ENCODE assay signal across 26 cellular contexts in genomic region chr4:27059446-27059845, GRCh38.
"Had no signal": no experiment of that assay in that cellular context is flagged by ENCODE, and none has a peak within 500 bp of the region (broad histone marks: within the 10 kb centered on the region; RNA-seq: fewer than 3 reads in every experiment).

No MANE protein-coding gene starts in this region.

- H3K27me3 ChIP-seq: brain microvascular endothelial cell had no signal

- H3K4me3 Mint-ChIP-seq: activated CD4-positive, alpha-beta T cell treated with anti-CD3 and anti-CD28 coated beads, Interleukin-2, amount 10 ng/mL, durations not matched to agents 7 days and 5 days; activated CD8-positive, alpha-beta T cell treated with anti-CD3 and anti-CD28 coated beads for 36 hours; activated naive CD8-positive, alpha-beta T cell; activated T-cell treated with anti-CD3 and anti-CD28 coated beads, Interleukin-2, amount 50 U/mL, for 4 hours; activated T-helper 17 cell treated with anti-CD3 and anti-CD28 coated beads, Interleukin-2, amount 50 U/mL, for 72 hours; effector memory CD8-positive, alpha-beta T cell; WTC11 had no signal

- H3K9me3 Mint-ChIP-seq: activated CD4-positive, alpha-beta T cell treated with anti-CD3 and anti-CD28 coated beads, Interleukin-2, amount 10 ng/mL, durations not matched to agents 7 days and 5 days; activated CD8-positive, alpha-beta T cell treated with anti-CD3 and anti-CD28 coated beads for 36 hours; activated T-cell treated with anti-CD3 and anti-CD28 coated beads, Interleukin-2, amount 50 U/mL, for 4 hours; activated T-helper 17 cell treated with anti-CD3 and anti-CD28 coated beads, Interleukin-2, amount 50 U/mL, for 72 hours; effector memory CD8-positive, alpha-beta T cell; WTC11 had no signal

- H3K36me3 ChIP-seq: brain microvascular endothelial cell had no signal

- H3K27ac Mint-ChIP-seq: activated CD4-positive, alpha-beta T cell treated with anti-CD3 and anti-CD28 coated beads, Interleukin-2, amount 10 ng/mL, durations not matched to agents 7 days and 5 days; activated CD8-positive, alpha-beta T cell treated with anti-CD3 and anti-CD28 coated beads for 36 hours; activated naive CD8-positive, alpha-beta T cell; activated T-helper 17 cell treated with anti-CD3 and anti-CD28 coated beads, Interleukin-2, amount 50 U/mL, for 72 hours; effector memory CD8-positive, alpha-beta T cell; WTC11 had no signal

- H3K4me1 Mint-ChIP-seq: activated CD4-positive, alpha-beta T cell treated with anti-CD3 and anti-CD28 coated beads, Interleukin-2, amount 10 ng/mL, durations not matched to agents 7 days and 5 days; activated T-helper 17 cell treated with anti-CD3 and anti-CD28 coated beads, Interleukin-2, amount 50 U/mL, for 72 hours had no signal

- DNase-seq: activated CD4-positive, alpha-beta T cell treated with anti-CD3 and anti-CD28 coated beads for 1 hour; activated CD4-positive, alpha-beta T cell treated with anti-CD3 and anti-CD28 coated beads for 4 hours; activated CD4-positive, alpha-beta T cell treated with anti-CD3 and anti-CD28 coated beads, Interleukin-2, amount 10 ng/mL, durations not matched to agents 7 days and 5 days; activated CD4-positive, alpha-beta T cell treated with anti-CD3 and anti-CD28 coated beads, Interleukin-2, amount 50 U/mL, for 48 hours; activated CD8-positive, alpha-beta memory T cell treated with anti-CD3 and anti-CD28 coated beads for 24 hours; activated CD8-positive, alpha-beta T cell treated with anti-CD3 and anti-CD28 coated beads for 36 hours; activated effector memory CD4-positive, alpha-beta T cell treated with Interleukin-2 at 50 U/mL for 16 hours; activated gamma-delta T cell treated with Interleukin-2 at 50 U/mL for 16 hours; activated naive CD4-positive, alpha-beta T cell treated with anti-CD3 and anti-CD28 coated beads, Interleukin-2, amount 50 U/mL, for 16 hours; activated naive CD4-positive, alpha-beta T cell treated with Interleukin-2 at 50 U/mL for 16 hours; activated T-cell treated with anti-CD3 and anti-CD28 coated beads, Interleukin-2, amount 50 U/mL, for 4 hours; amniotic stem cell; anterior cingulate cortex; brain microvascular endothelial cell; caudate nucleus; cortex of kidney; dermis blood vessel endothelial cell; effector CD4-positive, alpha-beta T cell; effector memory CD8-positive, alpha-beta T cell; foreskin melanocyte; head of caudate nucleus; T-helper 2 cell had no signal

- H3K27me3 Mint-ChIP-seq: activated CD4-positive, alpha-beta T cell treated with anti-CD3 and anti-CD28 coated beads, Interleukin-2, amount 10 ng/mL, durations not matched to agents 7 days and 5 days had no signal

- H3K27ac ChIP-seq: brain microvascular endothelial cell had no signal

- H3K36me3 Mint-ChIP-seq: activated naive CD8-positive, alpha-beta T cell; WTC11 had no signal

- ATAC-seq: activated CD8-positive, alpha-beta T cell treated with anti-CD3 and anti-CD28 coated beads for 36 hours; activated T-cell treated with anti-CD3 and anti-CD28 coated beads, Interleukin-2, amount 50 U/mL, for 4 hours; activated T-helper 17 cell treated with anti-CD3 and anti-CD28 coated beads, Interleukin-2, amount 50 U/mL, for 72 hours; effector memory CD8-positive, alpha-beta T cell; esophagus mucosa; WTC11 had no signal
